26 cellular contexts compared by ENCODE assay signal in genomic region chr20:54744097-54744496, GRCh38.
"Had no signal": no experiment of that assay in that cellular context is flagged by ENCODE, and none has a peak within 500 bp of the region (broad histone marks: within the 10 kb centered on the region; RNA-seq: fewer than 3 reads in every experiment).

No MANE protein-coding gene starts in this region.

- H3K9me3 ChIP-seq: ovary, psoas muscle, thoracic aorta, thyroid gland, transverse colon, upper lobe of right lung, uterus had no signal

- ATAC-seq: naive thymus-derived CD4-positive, alpha-beta T cell; natural killer cell; psoas muscle; right cardiac atrium; sciatic nerve; stimulated activated effector memory CD8-positive, alpha-beta T cell treated with anti-CD3 and anti-CD28 coated beads, Interleukin-12 subunit alpha, Interleukin-12 subunit beta, amount 100 ng/mL, for 72 hours; stimulated activated naive B cell treated with anti-CD40 and anti-IgM and Interleukin-4, amounts not matched to agents 10 μg/mL and 1 μg/mL and 100 μg/mL, for 72 hours; upper lobe of right lung had no signal

- H3K4me1 ChIP-seq: neural progenitor cell, parathyroid adenoma, psoas muscle, spleen, stomach, thyroid gland, transverse colon, upper lobe of right lung, uterus had no signal

- H3K27me3 ChIP-seq: neural progenitor cell, ovary, spleen, stomach, thyroid gland, transverse colon, upper lobe of right lung, uterus had no signal

- H3K27ac ChIP-seq: neural progenitor cell, ovary, parathyroid adenoma, psoas muscle, skin epidermis, spleen, stomach, thoracic aorta, thyroid gland, transverse colon, upper lobe of right lung, uterus had no signal

- H3K36me3 ChIP-seq: neural progenitor cell, ovary, spleen, stomach, thoracic aorta, thyroid gland, transverse colon, upper lobe of right lung, uterus had no signal

- H3K4me2 ChIP-seq: neural progenitor cell, smooth muscle cell had no signal

- H2AFZ ChIP-seq: neural progenitor cell, parathyroid adenoma had no signal

- H3K4me3 ChIP-seq: neural progenitor cell, ovary, psoas muscle, skin epidermis, smooth muscle cell, spleen, stomach, thoracic aorta, thyroid gland, transverse colon, upper lobe of right lung, uterus had no signal

- H3K9ac ChIP-seq: neural progenitor cell, parathyroid adenoma had no signal

- DNase-seq: naive thymus-derived CD4-positive, alpha-beta T cell; natural killer cell; occipital lobe; ovary; posterior cingulate gyrus; psoas muscle; right cardiac atrium; spleen; stimulated activated CD4-positive, alpha-beta T cell treated with anti-CD3 and anti-CD28 coated beads, Interleukin-12 subunit alpha, Interleukin-12 subunit beta, amount 100 ng/mL, for 4 hours; stimulated activated CD4-positive, alpha-beta T cell treated with anti-CD3 and anti-CD28 coated beads, Interleukin-2, amount 100 ng/mL, for 24 hours; stimulated activated CD4-positive, alpha-beta T cell treated with anti-CD3 and anti-CD28 coated beads, Interleukin-2, amount 100 ng/mL, for 48 hours; stimulated activated CD4-positive, alpha-beta T cell treated with anti-CD3 and anti-CD28 coated beads, Interleukin-4, amount 100 ng/mL, for 24 hours; stimulated activated naive B cell treated with anti-CD40 and anti-IgM and Interleukin-4, amounts not matched to agents 10 μg/mL and 1 μg/mL and 100 μg/mL, for 72 hours; stimulated activated naive CD4-positive, alpha-beta T cell treated with Interleukin-2 at 50 U/mL for 16 hours; stomach; thyroid gland; transverse colon; upper lobe of right lung; uterus had no signal

- H3K79me2 ChIP-seq: parathyroid adenoma had no signal
